Comparison of ENCODE assay signal across 23 cellular contexts in the genomic region with DNA sequence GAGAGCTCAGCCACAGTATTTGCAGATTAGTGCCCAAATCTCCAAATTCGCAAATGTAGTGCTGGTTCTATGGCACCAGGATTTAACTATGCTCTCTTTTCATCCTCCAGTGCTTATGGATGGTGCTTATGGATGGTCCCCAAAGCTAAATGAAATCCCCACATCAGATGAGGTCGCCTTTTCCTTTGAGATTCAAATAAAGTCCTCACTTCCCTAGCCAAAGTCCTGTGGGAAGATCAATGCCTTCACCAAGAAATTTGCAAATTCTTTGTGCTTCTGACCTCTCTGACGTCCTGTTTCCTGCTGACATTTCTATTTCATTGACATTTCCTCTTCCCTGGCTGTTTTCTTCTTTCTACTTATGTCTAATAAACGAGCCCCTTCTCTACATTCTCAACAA.
"Had no signal": no experiment of that assay in that cellular context is flagged by ENCODE, and none has a peak within 500 bp of the region (broad histone marks: within the 10 kb centered on the region; RNA-seq: fewer than 3 reads in every experiment).

No MANE protein-coding gene starts in this region.

- H3K27ac ChIP-seq: adrenal gland, ascending aorta, coronary artery, dorsolateral prefrontal cortex, gastrocnemius medialis, hepatocyte, spleen, tibial nerve had no signal

- H3K4me2 ChIP-seq: hepatocyte had no signal

- H3K4me3 ChIP-seq: adrenal gland, ascending aorta, coronary artery, dorsolateral prefrontal cortex, gastrocnemius medialis, hepatocyte, spleen, tibial nerve had no signal

- H3K9me3 ChIP-seq: adrenal gland, ascending aorta, gastrocnemius medialis, spleen, tibial nerve had no signal

- H3K4me1 ChIP-seq: adrenal gland, ascending aorta, gastrocnemius medialis, spleen, tibial nerve had no signal

- DNase-seq: activated CD4-positive, alpha-beta T cell treated with anti-CD3 and anti-CD28 coated beads for 4 hours; activated CD4-positive, alpha-beta T cell treated with anti-CD3 and anti-CD28 coated beads, Interleukin-2, amount 50 U/mL, for 4 hours; activated effector memory CD4-positive, alpha-beta T cell treated with anti-CD3 and anti-CD28 coated beads, Interleukin-2, amount 50 U/mL, for 16 hours; activated naive CD4-positive, alpha-beta T cell treated with anti-CD3 and anti-CD28 coated beads for 36 hours; activated naive CD8-positive, alpha-beta T cell treated with anti-CD3 and anti-CD28 coated beads for 36 hours; activated T-cell treated with anti-CD3 and anti-CD28 coated beads for 4 hours; adrenal gland; dorsolateral prefrontal cortex; effector memory CD4-positive, alpha-beta T cell; erythroblast; gastrocnemius medialis; left cardiac atrium; left ventricle myocardium superior; naive B cell; nephron progenitor cell; right cardiac atrium; spleen; stimulated activated naive CD4-positive, alpha-beta T cell treated with Interleukin-2 at 50 U/mL for 16 hours; T-helper 1 cell had no signal

- H3K27me3 ChIP-seq: adrenal gland, ascending aorta, dorsolateral prefrontal cortex, gastrocnemius medialis, hepatocyte, spleen, tibial nerve had no signal

- ATAC-seq: gastrocnemius medialis, left cardiac atrium, left ventricle myocardium superior, right cardiac atrium had no signal

- H3K36me3 ChIP-seq: adrenal gland, ascending aorta, gastrocnemius medialis, spleen, tibial nerve had no signal
